8 cellular contexts compared by ENCODE assay signal in the genomic region with DNA sequence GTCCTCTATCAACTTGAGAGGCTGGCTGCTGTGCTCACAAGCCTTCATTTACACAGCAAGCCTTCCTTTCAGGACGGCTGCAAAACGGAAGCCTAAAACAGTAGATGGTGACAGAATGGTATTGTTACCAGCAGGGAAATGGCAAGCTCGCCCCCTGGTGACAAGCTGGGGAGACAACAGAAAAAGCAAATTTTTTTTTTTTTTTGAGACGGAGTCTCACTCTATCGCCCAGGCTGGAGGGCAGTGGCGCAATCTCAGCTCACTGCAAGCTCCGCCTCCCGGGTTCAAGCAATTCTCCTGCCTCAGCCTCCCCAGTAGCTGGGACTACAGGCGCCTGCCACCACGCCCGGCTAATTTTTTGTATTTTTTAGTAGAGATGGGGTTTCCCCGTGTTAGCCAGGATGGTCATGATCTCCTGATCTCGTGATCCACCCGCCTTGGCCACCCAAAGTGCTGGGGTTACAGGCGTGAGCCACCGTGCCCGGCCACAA. TPM values are rescaled to one million over a fixed set of nuclear protein-coding genes. Genes with fewer than 3 reads are reported as not detected.
DNase-seq lines count a peak whose midpoint lies in the region; ATAC-seq and TF ChIP-seq lines count a peak whose summit lies in the region.
"Not testable (repeated sequence)": the region's sequence is repeated elsewhere in the genome, so short reads cannot be mapped to it uniquely, and the experiment has no call there.

No MANE protein-coding gene starts in this region.

- not testable (repeated sequence) for H3K27me3 ChIP-seq in CD4-positive, alpha-beta T cell (ENCODE audit: control insufficient read depth, insufficient read depth, low read length); Peyer's patch; effector memory CD4-positive, alpha-beta T cell (replicated peaks; ENCODE audit: control insufficient read depth, insufficient read depth, low read length, poor library complexity, severe bottlenecking)

- not testable (repeated sequence) for H3K9me3 Mint-ChIP-seq in CD4-positive, alpha-beta T cell

- POLR2A ChIA-PET in CD4-positive, alpha-beta T cell (lab: Charles Lee): interaction anchor here (0.5 to 1.9 kb wide), 17 partner anchors 17 to 600 kb away, joined by 3 to 8 read pairs (median 3); a partner anchor contains a TSS

- H3K4me3 ChIP-seq in LNCaP clone FGC (ENCODE audit: low read depth, low read length); Peyer's patch; effector memory CD4-positive, alpha-beta T cell (ENCODE audit: insufficient read depth, low read depth, low read length, poor library complexity, severe bottlenecking): not testable (repeated sequence)

- H3K4me1 Mint-ChIP-seq in CD4-positive, alpha-beta T cell (ENCODE audit: low read depth): not testable (repeated sequence)

- H3K27ac Mint-ChIP-seq in CD4-positive, alpha-beta T cell: peak overlapping the region; percentile 57

- peak; percentile 77 for TF ChIP-seq CTCF in CD4-positive, alpha-beta T cell (IDR thresholded peaks at IDR 0.05)
- TF ChIP-seq CTCF in LNCaP clone FGC (IDR thresholded peaks at IDR 0.05; ENCODE audit: control insufficient read depth, extremely low read depth, insufficient read depth): peak; percentile 81
- TF ChIP-seq CTCF in Peyer's patch (IDR thresholded peaks at IDR 0.05): peak; percentile 75 to 89 (median 78)

- not testable (repeated sequence) for TF ChIP-seq POLR2A in Peyer's patch (IDR thresholded peaks at IDR 0.05)

- ATAC-seq in CD4-positive, alpha-beta T cell (ENCODE audit: poor library complexity): peak; percentile 99
- ATAC-seq in GM21717 (IDR thresholded peaks at IDR 0.05; ENCODE audit: unreplicated experiment): peak; percentile 63

- not testable (repeated sequence) for H3K27me3 Mint-ChIP-seq in CD4-positive, alpha-beta T cell

- intact Hi-C loops in CD4-positive, alpha-beta T cell (cut with DNase I, micrococcal nuclease): loop anchor here (1.0 to 10.0 kb wide), 12 partner anchors 50 to 790 kb away; a partner anchor contains a TSS

- CTCF ChIA-PET in CD4-positive, alpha-beta T cell (lab: Charles Lee): interaction anchor here (0.6 to 2.0 kb wide), 26 partner anchors 11 to 789 kb away, joined by 3 to 8 read pairs (median 4); a partner anchor contains a TSS

- H3K4me1 ChIP-seq in Peyer's patch; effector memory CD4-positive, alpha-beta T cell (ENCODE audit: control insufficient read depth, insufficient read depth, low read length, poor library complexity, severe bottlenecking): not testable (repeated sequence)

- peaks cover 0 to 26% (median 0%) of the 10 kb centered on the region in 3 donors for H3K36me3 ChIP-seq in Peyer's patch
- H3K36me3 ChIP-seq in effector memory CD4-positive, alpha-beta T cell (ENCODE audit: control insufficient read depth, insufficient read depth, low read length): peaks cover 14% of the 10 kb centered on the region

- not testable (repeated sequence) for H3K9me3 ChIP-seq in CD4-positive, alpha-beta T cell (ENCODE audit: control insufficient read depth, low read length); Peyer's patch; effector memory CD4-positive, alpha-beta T cell (ENCODE audit: control insufficient read depth, low read length)

- H3K27ac ChIP-seq in CD4-positive, alpha-beta T cell (ENCODE audit: low read depth, low read length); effector memory CD4-positive, alpha-beta T cell (ENCODE audit: insufficient read depth, low read length, poor library complexity, severe bottlenecking): not testable (repeated sequence)
- peak overlapping the region in 1 of 4 donors; percentile 11 for H3K27ac ChIP-seq in Peyer's patch

- not testable (repeated sequence) for H3K4me3 Mint-ChIP-seq in CD4-positive, alpha-beta T cell

- DNase-seq in CD4-positive, alpha-beta T cell: peak; percentile 66 to 82 (median 73)
- DNase-seq in LNCaP clone FGC (ENCODE audit: low read depth) (peak; percentile 48), Peyer's patch (peak; percentile 72 to 85 (median 73)), medulla oblongata (ENCODE audit: extremely low spot score) (peak; percentile 78)
- peak; percentile 76 for DNase-seq in activated CD8-positive, alpha-beta memory T cell treated with anti-CD3 and anti-CD28 coated beads, Interleukin-2, amount 50 U/mL, for 4 hours
- DNase-seq in effector memory CD4-positive, alpha-beta T cell: peak; percentile 49 to 67 (median 53)
- DNase-seq in stimulated activated CD8-positive, alpha-beta memory T cell treated with anti-CD3 and anti-CD28 coated beads, Interleukin-12 subunit alpha, Interleukin-12 subunit beta, amount 100 ng/mL, for 4 hours (ENCODE audit: low read depth): peak; percentile 42

- peaks cover 26% of the 10 kb centered on the region for H3K36me3 Mint-ChIP-seq in CD4-positive, alpha-beta T cell (ENCODE audit: low read depth)

RNA-seq across cellular contexts. Expression of a gene that starts 11.8 kb away (rescaled TPM):
- total RNA-seq in CD4-positive, alpha-beta T cell: 1 to 10 TPM in 1 of 2 experiments, under 1 TPM in 1; 0.99 to 1.1 TPM
- total RNA-seq in Peyer's patch: 10 to 100 TPM in 1 of 4 donors, 1 to 10 TPM in 3; 5.9 to 17.0 (median 9.4) TPM

RNA-seq across cellular contexts. Expression of a gene that starts 39.9 kb away (rescaled TPM):
- 10 to 100 TPM; 14.1 to 16.1 TPM for total RNA-seq in CD4-positive, alpha-beta T cell
- total RNA-seq in Peyer's patch: 10 to 100 TPM; 21.4 to 36.3 (median 27.8) TPM

RNA-seq across cellular contexts. Expression of a gene that starts 53.3 kb away (rescaled TPM):
- total RNA-seq in CD4-positive, alpha-beta T cell: 10 to 100 TPM; 25.9 to 28.4 TPM
- 1 to 10 TPM in 2 of 4 donors, under 1 TPM in 1, not detected in 1; 0.88 to 7.4 (median 1.7) TPM for total RNA-seq in Peyer's patch
